ENCODE assay signal across 2 cellular contexts in the genomic region with DNA sequence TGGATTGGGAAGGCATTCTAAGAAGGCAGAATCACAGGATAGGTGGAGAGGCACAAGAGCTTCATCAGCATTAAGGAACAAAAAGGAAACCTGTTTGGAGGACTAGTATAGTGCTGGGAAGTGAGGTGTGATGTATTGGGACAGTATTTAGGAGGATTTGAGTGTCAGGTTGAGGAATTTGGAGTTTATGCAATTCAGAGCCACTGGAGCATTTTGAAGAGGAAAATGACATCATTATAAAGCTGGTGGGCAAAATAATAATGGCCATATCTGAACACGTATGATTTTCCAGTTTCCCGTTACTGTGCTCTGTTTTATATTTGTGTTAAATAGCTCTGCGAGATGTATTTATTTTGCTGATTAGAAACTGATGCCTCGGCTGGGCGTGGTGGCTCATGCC.
TF ChIP-seq lines count a peak whose summit lies in the region.

No MANE protein-coding gene starts in this region.

TF ChIP-seq in HepG2, 621 proteins besides CTCF, POLR2A, EP300 and RAD21:
- TF ChIP-seq, protein P1, sequence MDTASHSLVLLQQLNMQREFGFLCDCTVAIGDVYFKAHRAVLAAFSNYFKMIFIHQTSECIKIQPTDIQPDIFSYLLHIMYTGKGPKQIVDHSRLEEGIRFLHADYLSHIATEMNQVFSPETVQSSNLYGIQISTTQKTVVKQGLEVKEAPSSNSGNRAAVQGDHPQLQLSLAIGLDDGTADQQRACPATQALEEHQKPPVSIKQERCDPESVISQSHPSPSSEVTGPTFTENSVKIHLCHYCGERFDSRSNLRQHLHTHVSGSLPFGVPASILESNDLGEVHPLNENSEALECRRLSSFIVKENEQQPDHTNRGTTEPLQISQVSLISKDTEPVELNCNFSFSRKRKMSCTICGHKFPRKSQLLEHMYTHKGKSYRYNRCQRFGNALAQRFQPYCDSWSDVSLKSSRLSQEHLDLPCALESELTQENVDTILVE (CRISPR knock-in tag; IDR thresholded peaks at IDR 0.05): no peak
- peak; percentile 92 for TF ChIP-seq ATF7 (IDR thresholded peaks at IDR 0.05)
- TF ChIP-seq ATF7 (CRISPR knock-in tag; IDR thresholded peaks at IDR 0.05): no peak
- no peak for TF ChIP-seq BHLHE40 (IDR thresholded peaks at IDR 0.05; ENCODE audit: low read length)

TF ChIP-seq in GM23338, 12 proteins besides CTCF, POLR2A, EP300 and RAD21:
- no peak for TF ChIP-seq JUNB (IDR thresholded peaks at IDR 0.05; ENCODE audit: unreplicated experiment)
- no peak for TF ChIP-seq EZH2phosphoT487 (IDR thresholded peaks at IDR 0.05; ENCODE audit: unreplicated experiment)
- TF ChIP-seq, protein P2, sequence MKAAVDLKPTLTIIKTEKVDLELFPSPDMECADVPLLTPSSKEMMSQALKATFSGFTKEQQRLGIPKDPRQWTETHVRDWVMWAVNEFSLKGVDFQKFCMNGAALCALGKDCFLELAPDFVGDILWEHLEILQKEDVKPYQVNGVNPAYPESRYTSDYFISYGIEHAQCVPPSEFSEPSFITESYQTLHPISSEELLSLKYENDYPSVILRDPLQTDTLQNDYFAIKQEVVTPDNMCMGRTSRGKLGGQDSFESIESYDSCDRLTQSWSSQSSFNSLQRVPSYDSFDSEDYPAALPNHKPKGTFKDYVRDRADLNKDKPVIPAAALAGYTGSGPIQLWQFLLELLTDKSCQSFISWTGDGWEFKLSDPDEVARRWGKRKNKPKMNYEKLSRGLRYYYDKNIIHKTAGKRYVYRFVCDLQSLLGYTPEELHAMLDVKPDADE (IDR thresholded peaks at IDR 0.05): no peak
- TF ChIP-seq CREB1 (CRISPR knock-in tag; IDR thresholded peaks at IDR 0.05; ENCODE audit: low read depth): no peak
- TF ChIP-seq ZNF331 (CRISPR knock-in tag; IDR thresholded peaks at IDR 0.05; ENCODE audit: low read depth): no peak
- TF ChIP-seq POLR2AphosphoS5 (IDR thresholded peaks at IDR 0.05; ENCODE audit: low read depth): no peak
- TF ChIP-seq ZNF114 (CRISPR knock-in tag; IDR thresholded peaks at IDR 0.05): no peak
- TF ChIP-seq, protein P3, sequence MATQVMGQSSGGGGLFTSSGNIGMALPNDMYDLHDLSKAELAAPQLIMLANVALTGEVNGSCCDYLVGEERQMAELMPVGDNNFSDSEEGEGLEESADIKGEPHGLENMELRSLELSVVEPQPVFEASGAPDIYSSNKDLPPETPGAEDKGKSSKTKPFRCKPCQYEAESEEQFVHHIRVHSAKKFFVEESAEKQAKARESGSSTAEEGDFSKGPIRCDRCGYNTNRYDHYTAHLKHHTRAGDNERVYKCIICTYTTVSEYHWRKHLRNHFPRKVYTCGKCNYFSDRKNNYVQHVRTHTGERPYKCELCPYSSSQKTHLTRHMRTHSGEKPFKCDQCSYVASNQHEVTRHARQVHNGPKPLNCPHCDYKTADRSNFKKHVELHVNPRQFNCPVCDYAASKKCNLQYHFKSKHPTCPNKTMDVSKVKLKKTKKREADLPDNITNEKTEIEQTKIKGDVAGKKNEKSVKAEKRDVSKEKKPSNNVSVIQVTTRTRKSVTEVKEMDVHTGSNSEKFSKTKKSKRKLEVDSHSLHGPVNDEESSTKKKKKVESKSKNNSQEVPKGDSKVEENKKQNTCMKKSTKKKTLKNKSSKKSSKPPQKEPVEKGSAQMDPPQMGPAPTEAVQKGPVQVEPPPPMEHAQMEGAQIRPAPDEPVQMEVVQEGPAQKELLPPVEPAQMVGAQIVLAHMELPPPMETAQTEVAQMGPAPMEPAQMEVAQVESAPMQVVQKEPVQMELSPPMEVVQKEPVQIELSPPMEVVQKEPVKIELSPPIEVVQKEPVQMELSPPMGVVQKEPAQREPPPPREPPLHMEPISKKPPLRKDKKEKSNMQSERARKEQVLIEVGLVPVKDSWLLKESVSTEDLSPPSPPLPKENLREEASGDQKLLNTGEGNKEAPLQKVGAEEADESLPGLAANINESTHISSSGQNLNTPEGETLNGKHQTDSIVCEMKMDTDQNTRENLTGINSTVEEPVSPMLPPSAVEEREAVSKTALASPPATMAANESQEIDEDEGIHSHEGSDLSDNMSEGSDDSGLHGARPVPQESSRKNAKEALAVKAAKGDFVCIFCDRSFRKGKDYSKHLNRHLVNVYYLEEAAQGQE (IDR thresholded peaks at IDR 0.05; ENCODE audit: unreplicated experiment): no peak
- TF ChIP-seq EZH2 (IDR thresholded peaks at IDR 0.05; ENCODE audit: low read depth, unreplicated experiment): no peak
- TF ChIP-seq, protein P4, sequence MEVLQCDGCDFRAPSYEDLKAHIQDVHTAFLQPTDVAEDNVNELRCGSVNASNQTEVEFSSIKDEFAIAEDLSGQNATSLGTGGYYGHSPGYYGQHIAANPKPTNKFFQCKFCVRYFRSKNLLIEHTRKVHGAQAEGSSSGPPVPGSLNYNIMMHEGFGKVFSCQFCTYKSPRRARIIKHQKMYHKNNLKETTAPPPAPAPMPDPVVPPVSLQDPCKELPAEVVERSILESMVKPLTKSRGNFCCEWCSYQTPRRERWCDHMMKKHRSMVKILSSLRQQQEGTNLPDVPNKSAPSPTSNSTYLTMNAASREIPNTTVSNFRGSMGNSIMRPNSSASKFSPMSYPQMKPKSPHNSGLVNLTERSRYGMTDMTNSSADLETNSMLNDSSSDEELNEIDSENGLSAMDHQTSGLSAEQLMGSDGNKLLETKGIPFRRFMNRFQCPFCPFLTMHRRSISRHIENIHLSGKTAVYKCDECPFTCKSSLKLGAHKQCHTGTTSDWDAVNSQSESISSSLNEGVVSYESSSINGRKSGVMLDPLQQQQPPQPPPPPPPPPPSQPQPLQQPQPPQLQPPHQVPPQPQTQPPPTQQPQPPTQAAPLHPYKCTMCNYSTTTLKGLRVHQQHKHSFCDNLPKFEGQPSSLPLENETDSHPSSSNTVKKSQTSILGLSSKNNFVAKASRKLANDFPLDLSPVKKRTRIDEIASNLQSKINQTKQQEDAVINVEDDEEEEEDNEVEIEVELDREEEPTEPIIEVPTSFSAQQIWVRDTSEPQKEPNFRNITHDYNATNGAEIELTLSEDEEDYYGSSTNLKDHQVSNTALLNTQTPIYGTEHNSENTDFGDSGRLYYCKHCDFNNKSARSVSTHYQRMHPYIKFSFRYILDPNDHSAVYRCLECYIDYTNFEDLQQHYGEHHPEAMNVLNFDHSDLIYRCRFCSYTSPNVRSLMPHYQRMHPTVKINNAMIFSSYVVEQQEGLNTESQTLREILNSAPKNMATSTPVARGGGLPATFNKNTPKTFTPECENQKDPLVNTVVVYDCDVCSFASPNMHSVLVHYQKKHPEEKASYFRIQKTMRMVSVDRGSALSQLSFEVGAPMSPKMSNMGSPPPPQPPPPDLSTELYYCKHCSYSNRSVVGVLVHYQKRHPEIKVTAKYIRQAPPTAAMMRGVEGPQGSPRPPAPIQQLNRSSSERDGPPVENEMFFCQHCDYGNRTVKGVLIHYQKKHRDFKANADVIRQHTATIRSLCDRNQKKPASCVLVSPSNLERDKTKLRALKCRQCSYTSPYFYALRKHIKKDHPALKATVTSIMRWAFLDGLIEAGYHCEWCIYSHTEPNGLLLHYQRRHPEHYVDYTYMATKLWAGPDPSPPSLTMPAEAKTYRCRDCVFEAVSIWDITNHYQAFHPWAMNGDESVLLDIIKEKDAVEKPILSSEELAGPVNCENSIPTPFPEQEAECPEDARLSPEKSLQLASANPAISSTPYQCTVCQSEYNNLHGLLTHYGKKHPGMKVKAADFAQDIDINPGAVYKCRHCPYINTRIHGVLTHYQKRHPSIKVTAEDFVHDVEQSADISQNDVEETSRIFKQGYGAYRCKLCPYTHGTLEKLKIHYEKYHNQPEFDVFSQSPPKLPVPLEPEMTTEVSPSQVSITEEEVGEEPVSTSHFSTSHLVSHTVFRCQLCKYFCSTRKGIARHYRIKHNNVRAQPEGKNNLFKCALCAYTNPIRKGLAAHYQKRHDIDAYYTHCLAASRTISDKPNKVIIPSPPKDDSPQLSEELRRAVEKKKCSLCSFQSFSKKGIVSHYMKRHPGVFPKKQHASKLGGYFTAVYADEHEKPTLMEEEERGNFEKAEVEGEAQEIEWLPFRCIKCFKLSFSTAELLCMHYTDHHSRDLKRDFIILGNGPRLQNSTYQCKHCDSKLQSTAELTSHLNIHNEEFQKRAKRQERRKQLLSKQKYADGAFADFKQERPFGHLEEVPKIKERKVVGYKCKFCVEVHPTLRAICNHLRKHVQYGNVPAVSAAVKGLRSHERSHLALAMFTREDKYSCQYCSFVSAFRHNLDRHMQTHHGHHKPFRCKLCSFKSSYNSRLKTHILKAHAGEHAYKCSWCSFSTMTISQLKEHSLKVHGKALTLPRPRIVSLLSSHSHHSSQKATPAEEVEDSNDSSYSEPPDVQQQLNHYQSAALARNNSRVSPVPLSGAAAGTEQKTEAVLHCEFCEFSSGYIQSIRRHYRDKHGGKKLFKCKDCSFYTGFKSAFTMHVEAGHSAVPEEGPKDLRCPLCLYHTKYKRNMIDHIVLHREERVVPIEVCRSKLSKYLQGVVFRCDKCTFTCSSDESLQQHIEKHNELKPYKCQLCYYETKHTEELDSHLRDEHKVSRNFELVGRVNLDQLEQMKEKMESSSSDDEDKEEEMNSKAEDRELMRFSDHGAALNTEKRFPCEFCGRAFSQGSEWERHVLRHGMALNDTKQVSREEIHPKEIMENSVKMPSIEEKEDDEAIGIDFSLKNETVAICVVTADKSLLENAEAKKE (CRISPR knock-in tag; IDR thresholded peaks at IDR 0.05): no peak
TF ChIP-seq in GM23338: peak in this region for 0.
